Comparison of ENCODE assay signal across 8 cellular contexts in the genomic region with DNA sequence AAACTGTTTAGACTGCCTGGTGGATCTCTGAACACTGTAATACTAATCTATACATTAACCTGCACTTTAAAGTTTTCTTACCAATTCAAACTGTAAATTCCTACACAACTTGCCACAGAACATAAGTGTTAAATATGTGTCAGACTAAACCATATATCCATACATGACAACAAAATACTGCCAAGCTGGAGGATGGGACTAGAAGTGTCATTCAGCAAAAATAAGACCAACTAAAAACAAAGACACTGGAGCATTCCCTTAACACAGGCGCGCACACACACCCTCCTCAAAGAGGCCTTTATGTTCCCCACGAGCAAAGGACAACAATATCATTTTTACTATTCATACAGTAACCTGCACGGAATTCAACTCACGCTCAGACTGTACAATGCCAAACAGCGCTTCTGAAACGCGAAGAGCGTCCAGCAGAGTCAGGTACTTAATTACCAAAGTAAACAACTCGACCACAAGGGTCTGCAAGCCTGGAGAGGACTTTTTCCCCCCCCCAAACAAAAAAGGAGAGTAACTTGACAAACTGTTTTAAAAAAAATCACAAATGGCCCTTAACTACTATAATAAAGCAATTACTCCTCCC. TPM values are rescaled to one million over a fixed set of nuclear protein-coding genes. Genes with fewer than 3 reads are reported as not detected.
A peak's percentile ranks its signal among the peaks of the same experiment; 100 is the strongest.
DNase-seq lines count a peak whose midpoint lies in the region; TF ChIP-seq lines count a peak whose summit lies in the region.

No MANE protein-coding gene starts in this region.

- H3K4me3 Mint-ChIP-seq in endothelial cell (ENCODE audit: unreplicated experiment) = peak overlapping the region; percentile 98

- no peaks in the 10 kb centered on the region for H3K27me3 ChIP-seq in neuron (ENCODE audit: insufficient read depth, low read length)

- H3K36me3 ChIP-seq in neuron (ENCODE audit: insufficient read depth, low read length) = no peaks in the 10 kb centered on the region

- no peaks in the 10 kb centered on the region for H3K9me3 Mint-ChIP-seq in endothelial cell (ENCODE audit: unreplicated experiment)

- H2AFZ ChIP-seq in neuron (ENCODE audit: low read depth, low read length) = no peak overlapping the region

- peak overlapping the region; percentile 89 for H3K27ac Mint-ChIP-seq in endothelial cell (ENCODE audit: unreplicated experiment)

- DNase-seq in NCI-H2081 (lab: John Stamatoyannopoulos, UW) = peak; percentile 56 to 77
- DNase-seq in NCI-H2081 treated with DMSO at 0.1 percent for 48 hours (lab: John Stamatoyannopoulos, UW) = no peak
- peak; percentile 47 for DNase-seq in OCI-M1 (lab: John Stamatoyannopoulos, UW)
- no peak for DNase-seq in endothelial cell (ENCODE audit: low spot score)
- no peak for DNase-seq in KG1 (lab: John Stamatoyannopoulos, UW)
- no peak for DNase-seq in stimulated activated naive CD4-positive, alpha-beta T cell treated with Interleukin-2 at 50 U/mL for 16 hours (lab: John Stamatoyannopoulos, UW)
- no peak for DNase-seq in retina

- peak overlapping the region; percentile 87 for H3K4me3 ChIP-seq in neuron (ENCODE audit: low read length)

- TF ChIP-seq CTCF in endothelial cell (IDR thresholded peaks at IDR 0.05; ENCODE audit: unreplicated experiment) = no peak

- peaks cover 24% of the 10 kb centered on the region for H3K4me1 Mint-ChIP-seq in endothelial cell (ENCODE audit: unreplicated experiment)

- peaks cover 9% of the 10 kb centered on the region for H3K27me3 Mint-ChIP-seq in endothelial cell (ENCODE audit: unreplicated experiment)

- H3K9me3 ChIP-seq in neuron (ENCODE audit: low read length) = no peaks in the 10 kb centered on the region

- H3K4me1 ChIP-seq in neuron (ENCODE audit: insufficient read depth, low read length) = peaks cover 14% of the 10 kb centered on the region

- H3K36me3 Mint-ChIP-seq in endothelial cell (ENCODE audit: low read depth, unreplicated experiment) = peaks cover 9% of the 10 kb centered on the region

RNA-seq across cellular contexts. Expression of gene DCUN1D1, which starts 1.1 kb away (rescaled TPM):
- 48.1 TPM for total RNA-seq in endothelial cell (ENCODE audit: unreplicated experiment)

Comparison
In these comparisons a context has a peak if more than half of its experiments do, and no peak if none do; other contexts are left out.
1. DNase-seq: peak in NCI-H2081 (2 of 2) and OCI-M1 (single experiment); none in NCI-H2081 treated with DMSO at 0.1 percent for 48 hours (single experiment), endothelial cell (single experiment), KG1 (single experiment), stimulated activated naive CD4-positive, alpha-beta T cell treated with Interleukin-2 at 50 U/mL for 16 hours (single experiment) and retina (single experiment).